Comparison of ENCODE assay signal across 3 cellular contexts in genomic region chr3:118401887-118402286, GRCh38.
A peak's percentile ranks its signal among the peaks of the same experiment; 100 is the strongest.
TF ChIP-seq lines count a peak whose summit lies in the region.

No MANE protein-coding gene starts in this region.

TF ChIP-seq in A549, 52 proteins besides CTCF, POLR2A, EP300 and RAD21 (continued from another document):
- TF ChIP-seq MAZ (IDR thresholded peaks at IDR 0.05; ENCODE audit: borderline replicate concordance, low read depth, low read length): no peak
- peak; percentile 81 for TF ChIP-seq MAFK (IDR thresholded peaks at IDR 0.05; ENCODE audit: partially characterized antibody)
- TF ChIP-seq ELK1 (IDR thresholded peaks at IDR 0.05; ENCODE audit: low read depth, low read length): no peak
- no peak for TF ChIP-seq HDAC2 (IDR thresholded peaks at IDR 0.05)
- no peak for TF ChIP-seq PHF8 (IDR thresholded peaks at IDR 0.05; ENCODE audit: borderline replicate concordance, low read depth)
- no peak for TF ChIP-seq FOSB (CRISPR knock-in tag; IDR thresholded peaks at IDR 0.05)

TF ChIP-seq in IMR-90, 13 proteins besides CTCF, POLR2A, EP300 and RAD21:
- TF ChIP-seq ELK1 (IDR thresholded peaks at IDR 0.05; ENCODE audit: borderline replicate concordance, low read depth, low read length) (no peak), USF2 (IDR thresholded peaks at IDR 0.05; ENCODE audit: low read depth, low read length) (no peak), MAFK (IDR thresholded peaks at IDR 0.05; ENCODE audit: low read depth, low read length) (peak; percentile 86)
TF ChIP-seq in IMR-90: peak in this region for 1.

TF ChIP-seq in H1, 55 proteins besides CTCF, POLR2A, EP300 and RAD21:
- TF ChIP-seq E2F6 (IDR thresholded peaks at IDR 0.05) (no peak), MAFK (IDR thresholded peaks at IDR 0.05; ENCODE audit: low read depth, low read length) (peak; percentile 28; the same call in 1 of the 2 replicates), CHD1 (IDR thresholded peaks at IDR 0.05; ENCODE audit: low read depth, low read length) (no peak)
